13 cellular contexts compared by ENCODE assay signal in the genomic region with DNA sequence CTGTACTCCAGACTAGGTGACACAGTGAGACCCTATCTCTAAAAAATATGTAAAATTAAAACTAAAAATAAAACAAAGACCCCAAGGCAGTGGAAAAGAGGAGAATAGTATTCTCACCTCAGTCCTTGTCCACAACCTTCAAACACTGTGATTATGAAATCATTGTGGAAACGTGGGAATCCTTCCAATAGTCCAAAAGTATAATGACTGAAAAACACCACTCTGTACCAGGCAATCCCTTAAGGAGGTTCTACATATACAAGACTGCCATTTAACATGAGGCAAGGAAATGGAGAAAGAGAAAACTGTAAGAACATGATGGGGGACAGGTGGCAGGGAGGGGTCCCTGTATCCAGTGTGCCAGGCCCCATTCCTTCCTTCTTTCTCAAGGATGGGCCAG.
"Had no signal": no experiment of that assay in that cellular context is flagged by ENCODE, and none has a peak within 500 bp of the region (broad histone marks: within the 10 kb centered on the region; RNA-seq: fewer than 3 reads in every experiment).

No MANE protein-coding gene starts in this region.

- H3K27me3 ChIP-seq: brain microvascular endothelial cell, hepatocyte, spleen, testis, upper lobe of right lung had no signal

- DNase-seq: activated CD4-positive, alpha-beta T cell treated with anti-CD3 and anti-CD28 coated beads, Interleukin-2, amount 50 U/mL, for 1 hour; activated CD8-positive, alpha-beta memory T cell treated with anti-CD3 and anti-CD28 coated beads for 24 hours; activated gamma-delta T cell treated with Interleukin-2 at 50 U/mL for 16 hours; kidney; lower lobe of right lung; retina; spleen; stimulated activated naive CD8-positive, alpha-beta T cell treated with anti-CD3 and anti-CD28 coated beads, Interleukin-15, amount 100 ng/mL, for 72 hours; testis; upper lobe of right lung had no signal

- H3K36me3 ChIP-seq: brain microvascular endothelial cell, upper lobe of right lung had no signal

- H3K27ac ChIP-seq: brain microvascular endothelial cell, epithelial cell of prostate, hepatocyte, lower lobe of right lung, spleen, testis, upper lobe of right lung had no signal

- ATAC-seq: stimulated activated naive CD8-positive, alpha-beta T cell treated with anti-CD3 and anti-CD28 coated beads, Interleukin-15, amount 100 ng/mL, for 72 hours; upper lobe of right lung had no signal

- H3K4me1 ChIP-seq: spleen, testis had no signal

- H3K4me3 ChIP-seq: hepatocyte, lower lobe of right lung, spleen, testis, upper lobe of right lung had no signal

- H3K9me3 ChIP-seq: lower lobe of right lung, spleen, testis, upper lobe of right lung had no signal
